Comparison of ENCODE assay signal across 9 cellular contexts in the genomic region with DNA sequence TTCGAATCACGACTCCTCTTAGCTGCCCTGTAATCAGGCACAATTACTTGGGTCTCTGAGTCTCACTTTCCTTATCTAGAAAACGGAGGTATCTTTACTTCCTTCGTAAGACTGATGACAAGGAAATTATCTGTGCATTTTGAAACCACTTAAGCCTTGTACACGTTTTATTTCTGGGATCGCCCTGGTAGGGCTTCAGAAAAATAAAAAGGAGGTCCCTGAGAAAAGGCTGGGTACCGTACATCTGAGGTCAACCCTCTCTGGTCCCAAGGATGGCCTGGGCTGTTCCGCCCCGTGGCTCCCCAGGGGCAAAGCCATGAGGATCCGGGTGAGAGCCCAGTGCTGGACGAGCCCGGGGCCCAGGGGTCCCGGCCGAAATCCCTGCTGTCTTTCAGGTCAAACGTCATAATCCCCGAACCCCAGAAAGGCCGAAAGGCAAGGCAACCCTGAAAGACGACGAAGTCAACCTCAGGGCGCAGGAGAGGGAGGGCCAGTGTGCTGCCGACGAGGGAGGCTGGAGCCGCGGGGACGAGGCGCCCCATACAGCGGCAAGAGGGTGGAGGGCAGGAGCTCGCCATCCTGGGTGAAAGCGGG. TPM values are rescaled to one million over a fixed set of nuclear protein-coding genes. Genes with fewer than 3 reads are reported as not detected.
DNase-seq lines count a peak whose midpoint lies in the region; ATAC-seq and TF ChIP-seq lines count a peak whose summit lies in the region.
"Had no signal": no experiment of that assay in that cellular context is flagged by ENCODE, and none has a peak within 500 bp of the region (broad histone marks: within the 10 kb centered on the region; RNA-seq: fewer than 3 reads in every experiment).

No MANE protein-coding gene starts in this region.

- POLR2A ChIA-PET in activated CD4-positive, alpha-beta T cell treated with anti-CD3 and anti-CD28 coated beads for 36 hours (lab: Charles Lee): interaction anchor here (0.6 to 2.5 kb wide), 21 partner anchors 10 to 698 kb away, joined by 3 to 38 read pairs (median 5); a partner anchor contains a TSS

- H3K4me1 Mint-ChIP-seq in activated CD4-positive, alpha-beta T cell treated with anti-CD3 and anti-CD28 coated beads for 36 hours: peaks cover 46% of the 10 kb centered on the region
- peaks cover 59 to 64% of the 10 kb centered on the region in 2 donors for H3K4me1 Mint-ChIP-seq in natural killer cell

- intact Hi-C loops in activated CD4-positive, alpha-beta T cell treated with anti-CD3 and anti-CD28 coated beads for 36 hours (cut with DNase I, micrococcal nuclease): loop anchor here (1.0 to 5.0 kb wide), 6 partner anchors 37 to 280 kb away; a partner anchor contains a TSS
- intact Hi-C loops in natural killer cell (cut with micrococcal nuclease): loop anchor here (1.0 kb wide), 1 partner anchor 37 kb away; no protein-coding TSS in a partner anchor

- peak overlapping the region; percentile 97 for H3K27ac ChIP-seq in KOPT-K1 (ENCODE audit: low read depth, low read length, poor library complexity, severe bottlenecking)
- peak overlapping the region; percentile 92 for H3K27ac ChIP-seq in duodenal mucosa (ENCODE audit: low read depth, low read length)

- H3K27me3 Mint-ChIP-seq in activated CD4-positive, alpha-beta T cell treated with anti-CD3 and anti-CD28 coated beads for 36 hours: no peaks in the 10 kb centered on the region
- peaks cover 0 to 2% of the 10 kb centered on the region in 2 donors for H3K27me3 Mint-ChIP-seq in natural killer cell (ENCODE audit: low read depth in 2 of 2)

- TF ChIP-seq CTCF in natural killer cell (IDR thresholded peaks at IDR 0.05): no peak

- H3K36me3 Mint-ChIP-seq in activated CD4-positive, alpha-beta T cell treated with anti-CD3 and anti-CD28 coated beads for 36 hours (ENCODE audit: low read depth): peaks cover 40% of the 10 kb centered on the region
- no peaks in the 10 kb centered on the region for H3K36me3 Mint-ChIP-seq in natural killer cell

- H3K36me3 ChIP-seq in KOPT-K1 (ENCODE audit: insufficient read depth, low read length) (peaks cover 36% of the 10 kb centered on the region), duodenal mucosa (ENCODE audit: control insufficient read depth in 1 of 2, insufficient read depth in 2 of 2, low read length in 2 of 2) (peaks cover 11 to 18% of the 10 kb centered on the region in 2 donors)

- no peaks in the 10 kb centered on the region for H3K27me3 ChIP-seq in duodenal mucosa (ENCODE audit: control insufficient read depth in 1 of 2, insufficient read depth in 2 of 2, low read length in 2 of 2)

- H3K4me3 Mint-ChIP-seq in activated CD4-positive, alpha-beta T cell treated with anti-CD3 and anti-CD28 coated beads for 36 hours: peak overlapping the region; percentile 95
- peak overlapping the region; percentile 99 for H3K4me3 Mint-ChIP-seq in natural killer cell

- peak overlapping the region; percentile 72 to 84 for H3K4me3 ChIP-seq in duodenal mucosa (ENCODE audit: low read depth in 1 of 2, low read length in 2 of 2)

- no peak for DNase-seq in activated CD4-positive, alpha-beta T cell treated with anti-CD3 and anti-CD28 coated beads for 36 hours
- DNase-seq in activated CD4-positive, alpha-beta T cell treated with anti-CD3 and anti-CD28 coated beads, Interleukin-2, amount 50 U/mL, for 1 hour: no peak
- DNase-seq in natural killer cell (no peak), NCI-H1092 treated with DMSO at 0.1 percent for 48 hours (lab: John Stamatoyannopoulos, UW) (no peak), C1 segment of cervical spinal cord (lab: John Stamatoyannopoulos, UW) (no peak)
- no peak for DNase-seq in stimulated activated CD4-positive, alpha-beta T cell treated with anti-CD3 and anti-CD28 coated beads, Interleukin-12 subunit alpha, Interleukin-12 subunit beta, amount 100 ng/mL, for 4 hours

- peak; percentile 4 for ATAC-seq in activated CD4-positive, alpha-beta T cell treated with anti-CD3 and anti-CD28 coated beads for 36 hours
- no peak for ATAC-seq in natural killer cell

- H3K9me3 ChIP-seq in KOPT-K1 (ENCODE audit: insufficient read depth, low read length, poor library complexity, severe bottlenecking) (no peaks in the 10 kb centered on the region), duodenal mucosa (ENCODE audit: control insufficient read depth in 1 of 2, low read length in 2 of 2) (no peaks in the 10 kb centered on the region)

- H3K9ac ChIP-seq in duodenal mucosa (ENCODE audit: low read depth in 1 of 2, low read length in 2 of 2): peak overlapping the region; percentile 52 to 86

- H3K9me3 Mint-ChIP-seq in activated CD4-positive, alpha-beta T cell treated with anti-CD3 and anti-CD28 coated beads for 36 hours (ENCODE audit: low read depth): no peaks in the 10 kb centered on the region
- no peaks in the 10 kb centered on the region for H3K9me3 Mint-ChIP-seq in natural killer cell

- CTCF ChIA-PET in activated CD4-positive, alpha-beta T cell treated with anti-CD3 and anti-CD28 coated beads for 36 hours (lab: Charles Lee): interaction anchor here (4.3 kb wide), 1 partner anchor 37 kb away, joined by 23 read pairs; no protein-coding TSS in a partner anchor

- peak overlapping the region; percentile 99 for H3K27ac Mint-ChIP-seq in activated CD4-positive, alpha-beta T cell treated with anti-CD3 and anti-CD28 coated beads for 36 hours
- peak overlapping the region; percentile 99 for H3K27ac Mint-ChIP-seq in natural killer cell

- H3K4me1 ChIP-seq in duodenal mucosa (ENCODE audit: control insufficient read depth in 1 of 2, insufficient read depth in 2 of 2, low read length in 2 of 2): peaks cover 15 to 32% of the 10 kb centered on the region in 2 donors

RNA-seq across cellular contexts. Expression of a gene that starts 0.7 kb away (rescaled TPM):
- total RNA-seq in activated CD4-positive, alpha-beta T cell treated with anti-CD3 and anti-CD28 coated beads for 36 hours: 100 to 1,000 TPM; 647 to 648 TPM
- total RNA-seq in natural killer cell: 100 to 1,000 TPM; 872 to 934 (median 918) TPM

RNA-seq across cellular contexts. Expression of a gene that starts 23.3 kb away (rescaled TPM):
- 1 to 10 TPM; 5.7 TPM for total RNA-seq in activated CD4-positive, alpha-beta T cell treated with anti-CD3 and anti-CD28 coated beads for 36 hours
- 10 to 100 TPM; 29.7 to 38.1 (median 37.6) TPM for total RNA-seq in natural killer cell

RNA-seq across cellular contexts. Expression of a gene that starts 29.4 kb away (rescaled TPM):
- total RNA-seq in activated CD4-positive, alpha-beta T cell treated with anti-CD3 and anti-CD28 coated beads for 36 hours: under 1 TPM; 0.26 to 0.43 TPM
- total RNA-seq in natural killer cell: 1 to 10 TPM; 2.1 to 3.5 (median 2.3) TPM

RNA-seq across cellular contexts. Expression of a gene that starts 34.7 kb away (rescaled TPM):
- under 1 TPM in 1 of 2 experiments, not detected in 1; 0.04 TPM for total RNA-seq in activated CD4-positive, alpha-beta T cell treated with anti-CD3 and anti-CD28 coated beads for 36 hours
- under 1 TPM in 2 of 3 donors, not detected in 1; 0.05 to 0.07 TPM for total RNA-seq in natural killer cell
- total RNA-seq: Daoy had no signal

RNA-seq across cellular contexts. Expression of a gene that starts 37.7 kb away (rescaled TPM):
- total RNA-seq in activated CD4-positive, alpha-beta T cell treated with anti-CD3 and anti-CD28 coated beads for 36 hours: not detected
- total RNA-seq in natural killer cell: not detected
- total RNA-seq: Daoy had no signal

Comparison
In these comparisons a context has a peak if more than half of its experiments do, and no peak if none do; other contexts are left out.
1. RNA of a gene that starts 23.3 kb away (total RNA-seq): 29.7 to 38.1 TPM in natural killer cell; 5.7 TPM in activated CD4-positive, alpha-beta T cell treated with anti-CD3 and anti-CD28 coated beads for 36 hours; every median in the first group is over 4 times any median in the second.